In genomic region chr5:148412124-148412523, GRCh38 we compare ENCODE assay signal across 27 cellular contexts.
"Had no signal": no experiment of that assay in that cellular context is flagged by ENCODE, and none has a peak within 500 bp of the region (broad histone marks: within the 10 kb centered on the region; RNA-seq: fewer than 3 reads in every experiment).

No MANE protein-coding gene starts in this region.

- H3K27ac Mint-ChIP-seq: activated CD4-positive, alpha-beta T cell treated with anti-CD3 and anti-CD28 coated beads, Interleukin-2, amount 10 ng/mL, durations not matched to agents 24 days and 14 days; activated naive CD8-positive, alpha-beta T cell treated with anti-CD3 and anti-CD28 coated beads, Interleukin-2, amount 50 U/mL, for 24 hours had no signal

- ATAC-seq: activated CD4-positive, CD25-positive, alpha-beta regulatory T cell treated with anti-CD3 and anti-CD28 coated beads, Interleukin-2, amount 50 U/mL, for 24 hours; activated naive CD8-positive, alpha-beta T cell treated with anti-CD3 and anti-CD28 coated beads, Interleukin-2, amount 50 U/mL, for 24 hours; body of pancreas; Panc1 had no signal

- H3K9me3 Mint-ChIP-seq: activated CD4-positive, alpha-beta T cell treated with anti-CD3 and anti-CD28 coated beads, Interleukin-2, amount 10 ng/mL, durations not matched to agents 24 days and 14 days; activated naive CD8-positive, alpha-beta T cell treated with anti-CD3 and anti-CD28 coated beads, Interleukin-2, amount 50 U/mL, for 24 hours had no signal

- H3K27me3 ChIP-seq: ascending aorta, body of pancreas, MG63, SJCRH30 had no signal

- H3K9me3 ChIP-seq: ascending aorta, body of pancreas, MG63, SJCRH30, SK-N-SH had no signal

- H3K27me3 Mint-ChIP-seq: activated CD4-positive, alpha-beta T cell treated with anti-CD3 and anti-CD28 coated beads, Interleukin-2, amount 10 ng/mL, durations not matched to agents 24 days and 14 days; activated naive CD8-positive, alpha-beta T cell treated with anti-CD3 and anti-CD28 coated beads, Interleukin-2, amount 50 U/mL, for 24 hours had no signal

- H3K27ac ChIP-seq: ascending aorta, body of pancreas, SJCRH30 had no signal

- H3K4me1 Mint-ChIP-seq: activated CD4-positive, alpha-beta T cell treated with anti-CD3 and anti-CD28 coated beads, Interleukin-2, amount 10 ng/mL, durations not matched to agents 24 days and 14 days had no signal

- H3K4me1 ChIP-seq: ascending aorta, body of pancreas, SJCRH30 had no signal

- H3K4me3 Mint-ChIP-seq: activated CD4-positive, alpha-beta T cell treated with anti-CD3 and anti-CD28 coated beads, Interleukin-2, amount 10 ng/mL, durations not matched to agents 24 days and 14 days; activated naive CD8-positive, alpha-beta T cell treated with anti-CD3 and anti-CD28 coated beads, Interleukin-2, amount 50 U/mL, for 24 hours had no signal

- DNase-seq: activated CD4-positive, alpha-beta T cell treated with anti-CD3 and anti-CD28 coated beads, Interleukin-2, amount 10 ng/mL, durations not matched to agents 24 days and 14 days; activated CD4-positive, alpha-beta T cell treated with anti-CD3 and anti-CD28 coated beads, Interleukin-2, amount 50 U/mL, for 48 hours; activated CD8-positive, alpha-beta memory T cell treated with anti-CD3 and anti-CD28 coated beads, Interleukin-2, amount 50 U/mL, for 48 hours; activated naive CD4-positive, alpha-beta T cell treated with anti-CD3 and anti-CD28 coated beads, Interleukin-2, amount 50 U/mL, for 16 hours; activated naive CD8-positive, alpha-beta T cell treated with anti-CD3 and anti-CD28 coated beads, Interleukin-2, amount 50 U/mL, for 24 hours; activated T-cell treated with anti-CD3 and anti-CD28 coated beads, Interleukin-2, amount 50 U/mL, for 1 hour; amniotic stem cell; body of pancreas; MG63; MV-4-11; NCI-H1092 treated with DMSO at 0.1 percent for 48 hours; NCI-H1417 treated with DMSO at 0.1 percent for 48 hours; NCI-H1694; NCI-H2029; NCI-H345; NCI-H510A; NCI-H69; NK-92 treated with Interleukin-12 subunit alpha and Interleukin-12 subunit beta, amount 100 ng/mL, for 24 hours; OCI-M1; Right ventricle myocardium superior; RPMI8226; SJCRH30; SK-N-SH; SW 1271 had no signal

- H3K4me3 ChIP-seq: ascending aorta, body of pancreas, MG63, SJCRH30 had no signal
